ENCODE assay signal across 30 cellular contexts in the genomic region with DNA sequence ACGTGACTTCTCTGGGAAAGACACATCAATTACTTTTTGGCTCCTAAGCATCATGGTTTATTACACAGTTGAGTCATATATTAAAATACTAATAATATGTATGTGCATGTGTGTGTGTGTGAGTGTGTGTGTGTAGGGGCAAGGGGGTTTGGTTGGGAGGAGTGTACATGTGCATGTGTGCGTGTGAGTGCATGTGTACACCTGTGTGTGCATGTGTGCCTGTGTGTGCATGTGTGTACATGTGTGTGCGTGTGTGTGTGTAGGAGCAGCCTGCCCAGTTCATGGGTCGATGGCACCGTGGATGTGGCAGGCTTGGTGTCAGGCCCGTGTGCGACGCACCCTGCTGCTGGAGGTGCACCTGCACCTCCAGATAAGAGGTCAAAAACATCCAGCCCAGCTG.
"Had no signal": no experiment of that assay in that cellular context is flagged by ENCODE, and none has a peak within 500 bp of the region (broad histone marks: within the 10 kb centered on the region; RNA-seq: fewer than 3 reads in every experiment).

No MANE protein-coding gene starts in this region.

- H3K4me3 Mint-ChIP-seq: activated B cell treated with CpG ODN at 0.5 μM for 24 hours; activated CD8-positive, alpha-beta T cell treated with anti-CD3 and anti-CD28 coated beads for 36 hours; activated naive CD4-positive, alpha-beta T cell treated with anti-CD3 and anti-CD28 coated beads for 36 hours; activated naive CD8-positive, alpha-beta T cell treated with anti-CD3 and anti-CD28 coated beads, Interleukin-2, amount 10 ng/mL, durations not matched to agents 7 days and 5 days; activated T-cell treated with anti-CD3 and anti-CD28 coated beads, Interleukin-2, amount 50 U/mL, for 4 hours; activated T-helper 17 cell treated with anti-CD3 and anti-CD28 coated beads, Interleukin-2, amount 50 U/mL, for 72 hours; central memory CD8-positive, alpha-beta T cell; dendritic cell treated with granulocyte-macrophage colony-stimulating factor and Interleukin-4, amounts not matched to agents 40 ng/mL and 50 ng/mL, for 4 days; endodermal cell; T-helper 17 cell; T-helper 2 cell treated with Interferon-gamma antibody and Interleukin-4, amounts not matched to agents 5 μg/mL and 100 μg/mL, for 36 hours had no signal

- H3K4me1 Mint-ChIP-seq: endodermal cell had no signal

- DNase-seq: activated B cell treated with CpG ODN at 0.5 μM for 24 hours; activated CD4-positive, alpha-beta T cell treated with anti-CD3 and anti-CD28 coated beads for 48 hours; activated CD4-positive, alpha-beta T cell treated with anti-CD3 and anti-CD28 coated beads, Interleukin-2, amount 50 U/mL, for 1 hour; activated CD4-positive, alpha-beta T cell treated with anti-CD3 and anti-CD28 coated beads, Interleukin-2, amount 50 U/mL, for 48 hours; activated CD8-positive, alpha-beta memory T cell treated with anti-CD3 and anti-CD28 coated beads for 24 hours; activated CD8-positive, alpha-beta T cell treated with anti-CD3 and anti-CD28 coated beads for 36 hours; activated effector memory CD4-positive, alpha-beta T cell treated with Interleukin-2 at 50 U/mL for 16 hours; activated gamma-delta T cell treated with Interleukin-2 at 50 U/mL for 16 hours; activated naive CD4-positive, alpha-beta T cell treated with anti-CD3 and anti-CD28 coated beads for 36 hours; activated naive CD8-positive, alpha-beta T cell treated with anti-CD3 and anti-CD28 coated beads, Interleukin-2, amount 10 ng/mL, durations not matched to agents 7 days and 5 days; activated T-cell treated with anti-CD3 and anti-CD28 coated beads, Interleukin-2, amount 50 U/mL, for 4 hours; brain microvascular endothelial cell; dorsolateral prefrontal cortex; effector memory CD4-positive, alpha-beta T cell; endodermal cell; foreskin keratinocyte; gastrocnemius medialis; glutamatergic neuron; T-helper 1 cell; T-helper 17 cell; T1000; WERI-Rb-1 had no signal

- H3K9me3 Mint-ChIP-seq: activated B cell treated with CpG ODN at 0.5 μM for 24 hours; activated naive CD4-positive, alpha-beta T cell treated with anti-CD3 and anti-CD28 coated beads for 36 hours had no signal

- H3K27me3 ChIP-seq: brain microvascular endothelial cell, dorsolateral prefrontal cortex, esophagus muscularis mucosa, foreskin keratinocyte, gastrocnemius medialis had no signal

- H3K27me3 Mint-ChIP-seq: activated T-helper 17 cell treated with anti-CD3 and anti-CD28 coated beads, Interleukin-2, amount 50 U/mL, for 72 hours; central memory CD8-positive, alpha-beta T cell; dendritic cell treated with granulocyte-macrophage colony-stimulating factor and Interleukin-4, amounts not matched to agents 40 ng/mL and 50 ng/mL, for 4 days had no signal

- H3K9me3 ChIP-seq: esophagus muscularis mucosa, gastrocnemius medialis had no signal

- H3K27ac ChIP-seq: brain microvascular endothelial cell, coronary artery, dorsolateral prefrontal cortex, esophagus muscularis mucosa, foreskin keratinocyte, gastrocnemius medialis, WERI-Rb-1 had no signal

- H3K27ac Mint-ChIP-seq: activated B cell treated with CpG ODN at 0.5 μM for 24 hours; activated CD8-positive, alpha-beta T cell treated with anti-CD3 and anti-CD28 coated beads for 36 hours; activated naive CD4-positive, alpha-beta T cell treated with anti-CD3 and anti-CD28 coated beads for 36 hours; activated naive CD8-positive, alpha-beta T cell treated with anti-CD3 and anti-CD28 coated beads, Interleukin-2, amount 10 ng/mL, durations not matched to agents 7 days and 5 days; activated T-helper 17 cell treated with anti-CD3 and anti-CD28 coated beads, Interleukin-2, amount 50 U/mL, for 72 hours; dendritic cell treated with granulocyte-macrophage colony-stimulating factor and Interleukin-4, amounts not matched to agents 40 ng/mL and 50 ng/mL, for 4 days; endodermal cell; T-helper 17 cell; T-helper 2 cell treated with Interferon-gamma antibody and Interleukin-4, amounts not matched to agents 5 μg/mL and 100 μg/mL, for 36 hours had no signal

- H3K4me1 ChIP-seq: esophagus muscularis mucosa, foreskin keratinocyte, gastrocnemius medialis had no signal

- H3K36me3 ChIP-seq: brain microvascular endothelial cell, esophagus muscularis mucosa, gastrocnemius medialis, WERI-Rb-1 had no signal

- ATAC-seq: activated CD4-positive, CD25-positive, alpha-beta regulatory T cell treated with anti-CD3 and anti-CD28 coated beads, Interleukin-2, amount 50 U/mL, for 24 hours; activated CD8-positive, alpha-beta T cell treated with anti-CD3 and anti-CD28 coated beads for 36 hours; activated naive CD4-positive, alpha-beta T cell treated with anti-CD3 and anti-CD28 coated beads, Interleukin-2, amount 50 U/mL, for 72 hours; activated T-cell treated with anti-CD3 and anti-CD28 coated beads, Interleukin-2, amount 50 U/mL, for 4 hours; activated T-helper 17 cell treated with anti-CD3 and anti-CD28 coated beads, Interleukin-2, amount 50 U/mL, for 72 hours; foreskin keratinocyte; gastrocnemius medialis; T-helper 17 cell had no signal

- H3K4me3 ChIP-seq: coronary artery, dorsolateral prefrontal cortex, esophagus muscularis mucosa, gastrocnemius medialis had no signal
